In the genomic region with DNA sequence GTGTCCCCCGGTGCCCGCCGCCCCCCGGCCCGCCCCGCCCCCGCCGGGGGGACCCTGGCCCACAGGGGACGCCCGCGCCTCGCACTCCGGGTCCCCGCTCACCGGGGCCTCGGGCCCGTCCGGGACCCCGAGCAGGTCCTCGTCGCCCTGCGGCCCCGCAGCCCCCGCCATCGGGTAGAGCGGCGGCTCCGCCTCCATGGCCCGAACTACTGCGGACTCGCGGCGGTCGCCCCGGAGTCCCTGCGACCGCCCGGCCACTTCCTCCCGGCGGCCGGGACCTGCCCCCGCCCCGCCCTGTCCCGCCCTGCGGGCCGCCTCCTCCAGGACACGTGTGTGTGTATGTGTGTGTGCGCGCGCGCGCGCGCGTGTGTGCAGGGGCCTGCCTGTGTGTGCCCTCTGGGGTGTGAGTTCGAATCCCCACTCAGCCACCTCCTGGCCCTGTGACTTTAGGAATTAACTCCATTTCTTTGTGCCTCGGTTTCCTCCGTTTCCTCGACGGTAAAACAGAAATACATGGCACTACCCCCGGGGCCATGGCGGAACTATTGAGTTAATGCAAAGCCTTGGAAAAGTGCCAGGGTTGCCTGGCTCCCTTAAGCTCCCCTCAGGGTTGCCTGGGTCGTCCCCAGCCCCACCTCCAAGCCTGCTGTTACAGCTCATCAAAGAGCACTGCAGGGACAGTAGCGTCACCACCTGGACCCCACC, we compare ENCODE assay signal across 1 cellular context.
TF ChIP-seq lines count a peak whose summit lies in the region.

A gene with protein sequence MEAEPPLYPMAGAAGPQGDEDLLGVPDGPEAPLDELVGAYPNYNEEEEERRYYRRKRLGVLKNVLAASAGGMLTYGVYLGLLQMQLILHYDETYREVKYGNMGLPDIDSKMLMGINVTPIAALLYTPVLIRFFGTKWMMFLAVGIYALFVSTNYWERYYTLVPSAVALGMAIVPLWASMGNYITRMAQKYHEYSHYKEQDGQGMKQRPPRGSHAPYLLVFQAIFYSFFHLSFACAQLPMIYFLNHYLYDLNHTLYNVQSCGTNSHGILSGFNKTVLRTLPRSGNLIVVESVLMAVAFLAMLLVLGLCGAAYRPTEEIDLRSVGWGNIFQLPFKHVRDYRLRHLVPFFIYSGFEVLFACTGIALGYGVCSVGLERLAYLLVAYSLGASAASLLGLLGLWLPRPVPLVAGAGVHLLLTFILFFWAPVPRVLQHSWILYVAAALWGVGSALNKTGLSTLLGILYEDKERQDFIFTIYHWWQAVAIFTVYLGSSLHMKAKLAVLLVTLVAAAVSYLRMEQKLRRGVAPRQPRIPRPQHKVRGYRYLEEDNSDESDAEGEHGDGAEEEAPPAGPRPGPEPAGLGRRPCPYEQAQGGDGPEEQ (minus strand): TSS at position 252 of the 705 bp plus-strand sequence. CDS start 54 bp downstream, at position 198.

TF ChIP-seq in GM12878, 131 proteins besides CTCF, POLR2A, EP300 and RAD21 (continued from another document):
- TF ChIP-seq, protein P1, sequence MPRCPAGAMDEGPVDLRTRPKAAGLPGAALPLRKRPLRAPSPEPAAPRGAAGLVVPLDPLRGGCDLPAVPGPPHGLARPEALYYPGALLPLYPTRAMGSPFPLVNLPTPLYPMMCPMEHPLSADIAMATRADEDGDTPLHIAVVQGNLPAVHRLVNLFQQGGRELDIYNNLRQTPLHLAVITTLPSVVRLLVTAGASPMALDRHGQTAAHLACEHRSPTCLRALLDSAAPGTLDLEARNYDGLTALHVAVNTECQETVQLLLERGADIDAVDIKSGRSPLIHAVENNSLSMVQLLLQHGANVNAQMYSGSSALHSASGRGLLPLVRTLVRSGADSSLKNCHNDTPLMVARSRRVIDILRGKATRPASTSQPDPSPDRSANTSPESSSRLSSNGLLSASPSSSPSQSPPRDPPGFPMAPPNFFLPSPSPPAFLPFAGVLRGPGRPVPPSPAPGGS (IDR thresholded peaks at IDR 0.05; ENCODE audit: borderline replicate concordance, insufficient read depth, low read depth, low read length, poor library complexity, severe bottlenecking) = no peak
- TF ChIP-seq ZNF207 (IDR thresholded peaks at IDR 0.05; ENCODE audit: borderline replicate concordance) (peak; percentile 59; the same call in 1 of the 2 replicates), NRF1 (conservative IDR thresholded peaks at IDR 0.05; ENCODE audit: low read depth, low read length) (peak; percentile 49), CHD1 (IDR thresholded peaks at IDR 0.05; ENCODE audit: low read depth, low read length) (no peak), EZH2 (IDR thresholded peaks at IDR 0.05; ENCODE audit: borderline replicate concordance, control insufficient read depth, low read depth, low read length) (no peak), FOXK2 (IDR thresholded peaks at IDR 0.05) (no peak), NFXL1 (IDR thresholded peaks at IDR 0.05; ENCODE audit: borderline replicate concordance) (no peak), BACH1 (IDR thresholded peaks at IDR 0.05; ENCODE audit: borderline replicate concordance) (peak; percentile 25; the same call in 1 of the 2 replicates), SUPT20H (IDR thresholded peaks at IDR 0.05; ENCODE audit: borderline replicate concordance, control insufficient read depth, low read depth, low read length) (no peak), ZNF217 (IDR thresholded peaks at IDR 0.05) (peak; percentile 94), GATAD2B (conservative IDR thresholded peaks at IDR 0.05; ENCODE audit: low read depth) (peak; percentile 29; the same call in 1 of the 2 replicates), ZSCAN29 (IDR thresholded peaks at IDR 0.05) (peak; percentile 57; the same call in 1 of the 2 replicates), ZNF384 (IDR thresholded peaks at IDR 0.05; ENCODE audit: borderline replicate concordance, low read depth, low read length) (0 out of 2 replicates have a peak, but pooled peaks have one; percentile 14), MYC (IDR thresholded peaks at IDR 0.05; ENCODE audit: insufficient read depth, insufficient read length, insufficient replicate concordance, low read length, severe bottlenecking) (no peak), FOXM1 (IDR thresholded peaks at IDR 0.05; ENCODE audit: low read depth, low read length) (no peak), POU2F2 (IDR thresholded peaks at IDR 0.05; ENCODE audit: borderline replicate concordance, low read depth, low read length) (0 out of 3 replicates have a peak, but pooled peaks have one; percentile 40), ZNF622 (IDR thresholded peaks at IDR 0.05) (no peak), WRNIP1 (IDR thresholded peaks at IDR 0.05; ENCODE audit: borderline replicate concordance, low read depth, low read length) (no peak), MXI1 (IDR thresholded peaks at IDR 0.05; ENCODE audit: low read depth, low read length) (peak; percentile 79), CREM (IDR thresholded peaks at IDR 0.05; ENCODE audit: low read depth) (peak; percentile 50; the same call in 1 of the 2 replicates), NR2C1 (IDR thresholded peaks at IDR 0.05) (no peak), SP1 (IDR thresholded peaks at IDR 0.05; ENCODE audit: low read depth, low read length) (peak; percentile 57), CREB1 (IDR thresholded peaks at IDR 0.05; ENCODE audit: low read depth) (peak; percentile 59; the same call in 1 of the 2 replicates), KAT2A (conservative IDR thresholded peaks at IDR 0.05; ENCODE audit: control insufficient read depth, low read depth, low read length) (no peak), NBN (IDR thresholded peaks at IDR 0.05) (peak; percentile 53; the same call in 1 of the 2 replicates), RUNX3 (IDR thresholded peaks at IDR 0.05; ENCODE audit: low read length) (peak; percentile 22; the same call in 1 of the 2 replicates), ETV6 (conservative IDR thresholded peaks at IDR 0.05 in 1 of 2, IDR thresholded peaks at IDR 0.05 in 1 of 2; ENCODE audit: borderline replicate concordance in 1 of 2, low read depth in 1 of 2) (0 out of 4 replicates have a peak, but pooled peaks of 1 of the 2 experiments have one; percentile 19), IKZF2 (IDR thresholded peaks at IDR 0.05) (no peak), POLR2AphosphoS5 (IDR thresholded peaks at IDR 0.05; ENCODE audit: low read length) (peak; percentile 65; the same call in 1 of the 2 replicates), RCOR1 (conservative IDR thresholded peaks at IDR 0.05; ENCODE audit: low read depth, low read length) (0 out of 2 replicates have a peak, but pooled peaks have one; percentile 28), MEF2B (IDR thresholded peaks at IDR 0.05; ENCODE audit: partially characterized antibody, poor library complexity, severe bottlenecking) (peak; percentile 11), PML (IDR thresholded peaks at IDR 0.05; ENCODE audit: low read length) (no peak), TCF7 (IDR thresholded peaks at IDR 0.05; ENCODE audit: borderline replicate concordance) (no peak), JUNB (IDR thresholded peaks at IDR 0.05) (no peak), DPF2 (IDR thresholded peaks at IDR 0.05) (peak; percentile 24; the same call in 1 of the 2 replicates), TAF1 (IDR thresholded peaks at IDR 0.05; ENCODE audit: borderline replicate concordance, low read depth, low read length) (peak; percentile 62; the same call in 1 of the 2 replicates), SPI1 (IDR thresholded peaks at IDR 0.05; ENCODE audit: borderline replicate concordance, insufficient read depth, low read depth, low read length) (peak; percentile 70; the same call in 1 of the 2 replicates), PAX5 (IDR thresholded peaks at IDR 0.05; ENCODE audit: borderline replicate concordance, low read depth, low read length) (no peak)
- TF ChIP-seq, protein P2, sequence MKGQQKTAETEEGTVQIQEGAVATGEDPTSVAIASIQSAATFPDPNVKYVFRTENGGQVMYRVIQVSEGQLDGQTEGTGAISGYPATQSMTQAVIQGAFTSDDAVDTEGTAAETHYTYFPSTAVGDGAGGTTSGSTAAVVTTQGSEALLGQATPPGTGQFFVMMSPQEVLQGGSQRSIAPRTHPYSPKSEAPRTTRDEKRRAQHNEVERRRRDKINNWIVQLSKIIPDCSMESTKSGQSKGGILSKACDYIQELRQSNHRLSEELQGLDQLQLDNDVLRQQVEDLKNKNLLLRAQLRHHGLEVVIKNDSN (IDR thresholded peaks at IDR 0.05; ENCODE audit: borderline replicate concordance, extremely low read length, insufficient read depth, low read depth, low read length) = peak; percentile 68
- TF ChIP-seq, protein P3, sequence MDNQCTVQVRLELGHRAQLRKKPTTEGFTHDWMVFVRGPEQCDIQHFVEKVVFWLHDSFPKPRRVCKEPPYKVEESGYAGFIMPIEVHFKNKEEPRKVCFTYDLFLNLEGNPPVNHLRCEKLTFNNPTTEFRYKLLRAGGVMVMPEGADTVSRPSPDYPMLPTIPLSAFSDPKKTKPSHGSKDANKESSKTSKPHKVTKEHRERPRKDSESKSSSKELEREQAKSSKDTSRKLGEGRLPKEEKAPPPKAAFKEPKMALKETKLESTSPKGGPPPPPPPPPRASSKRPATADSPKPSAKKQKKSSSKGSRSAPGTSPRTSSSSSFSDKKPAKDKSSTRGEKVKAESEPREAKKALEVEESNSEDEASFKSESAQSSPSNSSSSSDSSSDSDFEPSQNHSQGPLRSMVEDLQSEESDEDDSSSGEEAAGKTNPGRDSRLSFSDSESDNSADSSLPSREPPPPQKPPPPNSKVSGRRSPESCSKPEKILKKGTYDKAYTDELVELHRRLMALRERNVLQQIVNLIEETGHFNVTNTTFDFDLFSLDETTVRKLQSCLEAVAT (IDR thresholded peaks at IDR 0.05) = 0 out of 2 replicates have a peak, but pooled peaks have one; percentile 32
- TF ChIP-seq, protein P4, sequence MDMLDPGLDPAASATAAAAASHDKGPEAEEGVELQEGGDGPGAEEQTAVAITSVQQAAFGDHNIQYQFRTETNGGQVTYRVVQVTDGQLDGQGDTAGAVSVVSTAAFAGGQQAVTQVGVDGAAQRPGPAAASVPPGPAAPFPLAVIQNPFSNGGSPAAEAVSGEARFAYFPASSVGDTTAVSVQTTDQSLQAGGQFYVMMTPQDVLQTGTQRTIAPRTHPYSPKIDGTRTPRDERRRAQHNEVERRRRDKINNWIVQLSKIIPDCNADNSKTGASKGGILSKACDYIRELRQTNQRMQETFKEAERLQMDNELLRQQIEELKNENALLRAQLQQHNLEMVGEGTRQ (IDR thresholded peaks at IDR 0.05; ENCODE audit: borderline replicate concordance, low read depth, low read length) = peak; percentile 13; the same call in 1 of the 2 replicates
- TF ChIP-seq, protein P5, sequence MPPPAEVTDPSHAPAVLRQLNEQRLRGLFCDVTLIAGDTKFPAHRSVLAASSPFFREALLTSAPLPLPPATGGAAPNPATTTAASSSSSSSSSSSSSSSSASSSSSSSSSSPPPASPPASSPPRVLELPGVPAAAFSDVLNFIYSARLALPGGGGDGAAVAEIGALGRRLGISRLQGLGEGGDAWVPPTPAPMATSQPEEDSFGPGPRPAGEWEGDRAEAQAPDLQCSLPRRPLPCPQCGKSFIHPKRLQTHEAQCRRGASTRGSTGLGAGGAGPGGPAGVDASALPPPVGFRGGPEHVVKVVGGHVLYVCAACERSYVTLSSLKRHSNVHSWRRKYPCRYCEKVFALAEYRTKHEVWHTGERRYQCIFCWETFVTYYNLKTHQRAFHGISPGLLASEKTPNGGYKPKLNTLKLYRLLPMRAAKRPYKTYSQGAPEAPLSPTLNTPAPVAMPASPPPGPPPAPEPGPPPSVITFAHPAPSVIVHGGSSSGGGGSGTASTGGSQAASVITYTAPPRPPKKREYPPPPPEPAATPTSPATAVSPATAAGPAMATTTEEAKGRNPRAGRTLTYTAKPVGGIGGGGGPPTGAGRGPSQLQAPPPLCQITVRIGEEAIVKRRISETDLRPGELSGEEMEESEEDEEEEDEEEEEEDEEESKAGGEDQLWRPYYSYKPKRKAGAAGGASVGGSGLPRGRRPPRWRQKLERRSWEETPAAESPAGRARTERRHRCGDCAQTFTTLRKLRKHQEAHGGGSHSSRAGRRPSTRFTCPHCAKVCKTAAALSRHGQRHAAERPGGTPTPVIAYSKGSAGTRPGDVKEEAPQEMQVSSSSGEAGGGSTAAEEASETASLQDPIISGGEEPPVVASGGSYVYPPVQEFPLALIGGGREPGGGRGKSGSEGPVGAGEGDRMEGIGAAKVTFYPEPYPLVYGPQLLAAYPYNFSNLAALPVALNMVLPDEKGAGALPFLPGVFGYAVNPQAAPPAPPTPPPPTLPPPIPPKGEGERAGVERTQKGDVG (CRISPR knock-in tag; IDR thresholded peaks at IDR 0.05) = no peak
- TF ChIP-seq, protein P6, sequence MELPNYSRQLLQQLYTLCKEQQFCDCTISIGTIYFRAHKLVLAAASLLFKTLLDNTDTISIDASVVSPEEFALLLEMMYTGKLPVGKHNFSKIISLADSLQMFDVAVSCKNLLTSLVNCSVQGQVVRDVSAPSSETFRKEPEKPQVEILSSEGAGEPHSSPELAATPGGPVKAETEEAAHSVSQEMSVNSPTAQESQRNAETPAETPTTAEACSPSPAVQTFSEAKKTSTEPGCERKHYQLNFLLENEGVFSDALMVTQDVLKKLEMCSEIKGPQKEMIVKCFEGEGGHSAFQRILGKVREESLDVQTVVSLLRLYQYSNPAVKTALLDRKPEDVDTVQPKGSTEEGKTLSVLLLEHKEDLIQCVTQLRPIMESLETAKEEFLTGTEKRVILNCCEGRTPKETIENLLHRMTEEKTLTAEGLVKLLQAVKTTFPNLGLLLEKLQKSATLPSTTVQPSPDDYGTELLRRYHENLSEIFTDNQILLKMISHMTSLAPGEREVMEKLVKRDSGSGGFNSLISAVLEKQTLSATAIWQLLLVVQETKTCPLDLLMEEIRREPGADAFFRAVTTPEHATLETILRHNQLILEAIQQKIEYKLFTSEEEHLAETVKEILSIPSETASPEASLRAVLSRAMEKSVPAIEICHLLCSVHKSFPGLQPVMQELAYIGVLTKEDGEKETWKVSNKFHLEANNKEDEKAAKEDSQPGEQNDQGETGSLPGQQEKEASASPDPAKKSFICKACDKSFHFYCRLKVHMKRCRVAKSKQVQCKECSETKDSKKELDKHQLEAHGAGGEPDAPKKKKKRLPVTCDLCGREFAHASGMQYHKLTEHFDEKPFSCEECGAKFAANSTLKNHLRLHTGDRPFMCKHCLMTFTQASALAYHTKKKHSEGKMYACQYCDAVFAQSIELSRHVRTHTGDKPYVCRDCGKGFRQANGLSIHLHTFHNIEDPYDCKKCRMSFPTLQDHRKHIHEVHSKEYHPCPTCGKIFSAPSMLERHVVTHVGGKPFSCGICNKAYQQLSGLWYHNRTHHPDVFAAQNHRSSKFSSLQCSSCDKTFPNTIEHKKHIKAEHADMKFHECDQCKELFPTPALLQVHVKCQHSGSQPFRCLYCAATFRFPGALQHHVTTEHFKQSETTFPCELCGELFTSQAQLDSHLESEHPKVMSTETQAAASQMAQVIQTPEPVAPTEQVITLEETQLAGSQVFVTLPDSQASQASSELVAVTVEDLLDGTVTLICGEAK (IDR thresholded peaks at IDR 0.05; ENCODE audit: borderline replicate concordance) = peak; percentile 25; the same call in 1 of the 2 replicates
